ENCODE assay signal across 8 cellular contexts in the genomic region with DNA sequence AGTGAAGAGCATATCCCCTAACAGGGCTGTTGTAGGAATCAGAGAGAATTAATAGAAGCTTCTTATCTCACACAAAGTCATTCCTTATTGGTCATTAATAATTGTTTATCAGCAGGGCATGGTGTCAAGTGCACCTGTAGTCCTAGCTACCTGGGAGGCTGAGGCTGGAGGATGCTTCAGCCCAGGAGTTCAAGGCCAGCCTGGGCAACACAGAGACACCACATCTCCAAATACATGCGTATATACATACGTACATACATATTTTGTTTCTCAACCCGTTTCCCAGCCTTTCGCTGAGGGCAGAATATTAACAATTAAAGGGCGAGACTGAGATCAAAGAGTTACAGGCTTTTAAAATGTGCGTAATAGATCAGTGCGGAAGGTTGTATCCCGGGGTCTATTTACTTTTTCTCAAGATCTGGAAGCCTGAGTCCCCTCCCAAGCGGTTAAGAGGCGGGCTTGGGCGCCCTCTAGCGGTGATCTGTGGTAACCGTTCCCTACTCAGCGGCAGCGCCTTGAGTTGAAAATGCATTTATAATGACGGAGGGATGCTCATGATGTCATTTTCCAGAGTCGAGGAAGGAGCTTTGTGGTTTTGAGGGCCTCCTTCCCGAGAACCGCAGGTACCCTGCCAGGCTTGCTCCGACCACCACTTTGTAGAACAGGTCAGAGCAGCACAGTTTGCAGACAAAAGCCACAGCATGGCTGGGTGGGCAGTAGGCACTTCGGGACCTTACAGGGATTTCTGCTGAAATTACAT.
DNase-seq lines count a peak whose midpoint lies in the region; ATAC-seq and TF ChIP-seq lines count a peak whose summit lies in the region.

No MANE protein-coding gene starts in this region.

- no peaks in the 10 kb centered on the region for H3K36me3 Mint-ChIP-seq in activated T-cell treated with anti-CD3 and anti-CD28 coated beads, Interleukin-2, amount 50 U/mL, for 4 hours (ENCODE audit: insufficient read depth)
- no peaks in the 10 kb centered on the region for H3K36me3 Mint-ChIP-seq in nephron (ENCODE audit: low read depth)
- no peaks in the 10 kb centered on the region for H3K36me3 Mint-ChIP-seq in stimulated activated naive B cell treated with anti-CD40 and anti-IgM and Interleukin-4, amounts not matched to agents 10 μg/mL and 1 μg/mL and 100 μg/mL, for 72 hours

- no peaks in the 10 kb centered on the region for H3K9me2 ChIP-seq in PC-3 (replicated peaks; ENCODE audit: low read length)

- H3K36me3 ChIP-seq in PC-3 (ENCODE audit: low read depth, low read length), result no peaks in the 10 kb centered on the region
- H3K36me3 ChIP-seq in fibroblast of lung (ENCODE audit: control insufficient read depth, insufficient read depth, low read length), result no peaks in the 10 kb centered on the region

- H3K9me3 ChIP-seq in PC-3 (ENCODE audit: low read length), result no peaks in the 10 kb centered on the region
- H3K9me3 ChIP-seq in fibroblast of lung (ENCODE audit: control insufficient read depth, insufficient read depth, low read depth, low read length), result no peaks in the 10 kb centered on the region

- no peaks in the 10 kb centered on the region for H3F3A ChIP-seq in PC-3 (ENCODE audit: low read length, unreplicated experiment)

- TF ChIP-seq CTCF in GM12865 (IDR thresholded peaks at IDR 0.05; ENCODE audit: insufficient read depth, low read depth, low read length, missing control alignments), result peak; percentile 89
- peak; percentile 94 for TF ChIP-seq CTCF in PC-3 (conservative IDR thresholded peaks at IDR 0.05; ENCODE audit: low read depth, low read length)
- TF ChIP-seq CTCF in fibroblast of lung (conservative IDR thresholded peaks at IDR 0.05 in 1 of 2, IDR thresholded peaks at IDR 0.05 in 1 of 2; ENCODE audit: low read depth in 1 of 2, low read length in 2 of 2), result peak; percentile 85 to 92
- peak; percentile 96 to 98 (median 96) for TF ChIP-seq CTCF in nephron (IDR thresholded peaks at IDR 0.05; ENCODE audit: unreplicated experiment in 3 of 3)

- H3K9ac ChIP-seq in PC-3 (ENCODE audit: low read length) (no peak overlapping the region), fibroblast of lung (ENCODE audit: insufficient read depth, low read length) (no peak overlapping the region)

- in situ Hi-C loops in KBM-7 (cut with MboI; ENCODE audit: low pct_unique_long_range_greater_than_20kb, low sequenced_read_pairs), result no loop called here

- H3K4me3 Mint-ChIP-seq in activated T-cell treated with anti-CD3 and anti-CD28 coated beads, Interleukin-2, amount 50 U/mL, for 4 hours, result no peak overlapping the region
- peak overlapping the region in 2 of 3 experiments; percentile 19 to 36 for H3K4me3 Mint-ChIP-seq in nephron
- no peak overlapping the region for H3K4me3 Mint-ChIP-seq in stimulated activated naive B cell treated with anti-CD40 and anti-IgM and Interleukin-4, amounts not matched to agents 10 μg/mL and 1 μg/mL and 100 μg/mL, for 72 hours

- no peaks in the 10 kb centered on the region for H3K4me1 Mint-ChIP-seq in activated T-cell treated with anti-CD3 and anti-CD28 coated beads, Interleukin-2, amount 50 U/mL, for 4 hours (ENCODE audit: low read depth)
- H3K4me1 Mint-ChIP-seq in nephron, result no peaks in the 10 kb centered on the region
- no peaks in the 10 kb centered on the region for H3K4me1 Mint-ChIP-seq in stimulated activated naive B cell treated with anti-CD40 and anti-IgM and Interleukin-4, amounts not matched to agents 10 μg/mL and 1 μg/mL and 100 μg/mL, for 72 hours

- intact Hi-C loops in PC-3 (cut with micrococcal nuclease), result loop anchor here (1.0 kb wide), 1 partner anchor 223 kb away; no protein-coding TSS in a partner anchor

- H2AFZ ChIP-seq in PC-3 (ENCODE audit: low read length) (peak overlapping the region; percentile 78), fibroblast of lung (ENCODE audit: low read length) (no peak overlapping the region)

- H3K27me3 ChIP-seq in PC-3 (ENCODE audit: low read length) (peaks cover 26% of the 10 kb centered on the region), fibroblast of lung (ENCODE audit: control insufficient read depth, insufficient read depth, low read length) (peaks cover 5% of the 10 kb centered on the region)

- H4K20me1 ChIP-seq in PC-3 (ENCODE audit: low read length) (no peaks in the 10 kb centered on the region), fibroblast of lung (ENCODE audit: control insufficient read depth, extremely low read depth, insufficient read depth, low read length) (no peaks in the 10 kb centered on the region)

- H3K4me3 ChIP-seq in GM12865 (ENCODE audit: low read depth, low read length) (no peak overlapping the region), PC-3 (ENCODE audit: low read length) (peak overlapping the region; percentile 34; the same call in 1 of the 2 replicates), fibroblast of lung (replicated peaks in 1 of 4; ENCODE audit: control extremely low read depth in 1 of 4, insufficient read depth in 1 of 4, low read depth in 3 of 4, low read length in 4 of 4) (no peak overlapping the region)

- CTCF ChIA-PET in PC-3 (lab: Charles Lee), result interaction anchor here (0.5 to 0.7 kb wide), 5 partner anchors 141 to 1109 kb away, joined by 3 to 12 read pairs (median 3); no protein-coding TSS in a partner anchor

- peaks cover 11% of the 10 kb centered on the region for H3K27me3 Mint-ChIP-seq in activated T-cell treated with anti-CD3 and anti-CD28 coated beads, Interleukin-2, amount 50 U/mL, for 4 hours (ENCODE audit: low read depth)
- H3K27me3 Mint-ChIP-seq in nephron (ENCODE audit: low read depth), result peaks cover 11% of the 10 kb centered on the region
- H3K27me3 Mint-ChIP-seq in stimulated activated naive B cell treated with anti-CD40 and anti-IgM and Interleukin-4, amounts not matched to agents 10 μg/mL and 1 μg/mL and 100 μg/mL, for 72 hours, result peaks cover 7 to 18% of the 10 kb centered on the region in 2 donors

- peak; percentile 88 for ATAC-seq in PC-3
- peak; percentile 70 to 85 for ATAC-seq in activated T-cell treated with anti-CD3 and anti-CD28 coated beads, Interleukin-2, amount 50 U/mL, for 4 hours
- ATAC-seq in stimulated activated naive B cell treated with anti-CD40 and anti-IgM and Interleukin-4, amounts not matched to agents 10 μg/mL and 1 μg/mL and 100 μg/mL, for 72 hours (replicated peaks), result peak; percentile 72 to 82
- no peak for ATAC-seq in GM21825 (IDR thresholded peaks at IDR 0.05; ENCODE audit: unreplicated experiment)

- H3K4me1 ChIP-seq in PC-3 (ENCODE audit: insufficient read depth, low read length) (no peaks in the 10 kb centered on the region), fibroblast of lung (ENCODE audit: control insufficient read depth, extremely low read depth, insufficient read depth, low read length) (no peaks in the 10 kb centered on the region)

- no TSS peak for BruUV-seq in PC-3 (replicated peaks; lab: Mats Ljungman, UMichigan)

- no peaks in the 10 kb centered on the region for H3K79me2 ChIP-seq in PC-3 (ENCODE audit: low read length)
- H3K79me2 ChIP-seq in fibroblast of lung (ENCODE audit: control insufficient read depth, insufficient read depth, low read length), result no peaks in the 10 kb centered on the region

- H3K4me2 ChIP-seq in PC-3 (ENCODE audit: low read length) (peak overlapping the region; percentile 59), fibroblast of lung (ENCODE audit: extremely low read depth, insufficient read depth, low read length) (peak overlapping the region; percentile 63)

- DNase-seq in GM12865 (ENCODE audit: low read depth) (peak; percentile 69), KBM-7 (peak; percentile 79), PC-3 (peak; percentile 76), fibroblast of lung (ENCODE audit: low read depth in 2 of 2) (peak; percentile 56 to 66)
- DNase-seq in activated T-cell treated with anti-CD3 and anti-CD28 coated beads, Interleukin-2, amount 50 U/mL, for 4 hours, result peak; percentile 69
- DNase-seq in stimulated activated naive B cell treated with anti-CD40 and anti-IgM and Interleukin-4, amounts not matched to agents 10 μg/mL and 1 μg/mL and 100 μg/mL, for 72 hours, result peak; percentile 49

- POLR2A ChIA-PET in PC-3 (lab: Charles Lee; ENCODE audit: unreplicated experiment), result no interaction called here

- H3K27ac ChIP-seq in PC-3 (ENCODE audit: low read length), result no peak overlapping the region
- no peak overlapping the region for H3K27ac ChIP-seq in fibroblast of lung (ENCODE audit: insufficient read depth, low read length)

- H3K9me3 Mint-ChIP-seq in activated T-cell treated with anti-CD3 and anti-CD28 coated beads, Interleukin-2, amount 50 U/mL, for 4 hours, result no peaks in the 10 kb centered on the region
- H3K9me3 Mint-ChIP-seq in nephron, result no peaks in the 10 kb centered on the region
- no peaks in the 10 kb centered on the region for H3K9me3 Mint-ChIP-seq in stimulated activated naive B cell treated with anti-CD40 and anti-IgM and Interleukin-4, amounts not matched to agents 10 μg/mL and 1 μg/mL and 100 μg/mL, for 72 hours

- peak overlapping the region in 1 of 3 experiments; percentile 48 for H3K27ac Mint-ChIP-seq in nephron
- no peak overlapping the region for H3K27ac Mint-ChIP-seq in stimulated activated naive B cell treated with anti-CD40 and anti-IgM and Interleukin-4, amounts not matched to agents 10 μg/mL and 1 μg/mL and 100 μg/mL, for 72 hours

Comparison
In these comparisons a context has a peak if more than half of its experiments do, and no peak if none do; other contexts are left out.
1. H3K4me3 Mint-ChIP-seq: peak in nephron (2 of 3); none in activated T-cell treated with anti-CD3 and anti-CD28 coated beads, Interleukin-2, amount 50 U/mL, for 4 hours (single experiment) and stimulated activated naive B cell treated with anti-CD40 and anti-IgM and Interleukin-4, amounts not matched to agents 10 μg/mL and 1 μg/mL and 100 μg/mL, for 72 hours (0 of 2).
2. Peak in every context shown above with its lines, with median percentiles within 50 percentile points of each other: DNase-seq and CTCF ChIP-seq.